Comparison of ENCODE assay signal across 13 cellular contexts in genomic region chr7:142796001-142796500, GRCh38. TPM values are rescaled to one million over a fixed set of nuclear protein-coding genes. Genes with fewer than 3 reads are reported as not detected.
DNase-seq lines count a peak whose midpoint lies in the region; ATAC-seq and TF ChIP-seq lines count a peak whose summit lies in the region.
"Had no signal": no experiment of that assay in that cellular context is flagged by ENCODE, and none has a peak within 500 bp of the region (broad histone marks: within the 10 kb centered on the region; RNA-seq: fewer than 3 reads in every experiment).

No MANE protein-coding gene starts in this region.

- 32 to 47% methylated on average over 9 of the region's 9 CpGs for WGBS in testis, 2 donors

- TF ChIP-seq POLR2A in testis (IDR thresholded peaks at IDR 0.05): no peak

- H3K27me3 ChIP-seq in iPS-18a (ENCODE audit: control insufficient read depth, insufficient read depth, low read length) (peaks cover 68% of the 10 kb centered on the region), testis (no peaks in the 10 kb centered on the region)

- H3K27ac ChIP-seq in iPS-18a (ENCODE audit: low read length) (no peak overlapping the region), testis (peak overlapping the region; percentile 81 to 89)
- H3K27ac ChIP-seq: cardiac muscle cell had no signal

- H3K36me3 Mint-ChIP-seq in activated T-cell treated with anti-CD3 and anti-CD28 coated beads, Interleukin-2, amount 50 U/mL, for 4 hours (ENCODE audit: insufficient read depth): peaks cover 62% of the 10 kb centered on the region
- H3K36me3 Mint-ChIP-seq in activated CD8-positive, alpha-beta T cell treated with anti-CD3 and anti-CD28 coated beads, Interleukin-2, amount 10 ng/mL, durations not matched to agents 7 days and 5 days (ENCODE audit: low read depth): peaks cover 87% of the 10 kb centered on the region

- H3K27ac Mint-ChIP-seq in activated CD8-positive, alpha-beta T cell treated with anti-CD3 and anti-CD28 coated beads, Interleukin-2, amount 10 ng/mL, durations not matched to agents 7 days and 5 days: peak overlapping the region; percentile 99

- peaks cover 66% of the 10 kb centered on the region for H3K4me1 Mint-ChIP-seq in activated T-cell treated with anti-CD3 and anti-CD28 coated beads, Interleukin-2, amount 50 U/mL, for 4 hours (ENCODE audit: low read depth)
- H3K4me1 Mint-ChIP-seq in activated CD8-positive, alpha-beta T cell treated with anti-CD3 and anti-CD28 coated beads, Interleukin-2, amount 10 ng/mL, durations not matched to agents 7 days and 5 days (ENCODE audit: low read depth): peaks cover 65% of the 10 kb centered on the region

- no peaks in the 10 kb centered on the region for H3K27me3 Mint-ChIP-seq in activated T-cell treated with anti-CD3 and anti-CD28 coated beads, Interleukin-2, amount 50 U/mL, for 4 hours (ENCODE audit: low read depth)
- H3K27me3 Mint-ChIP-seq in activated CD8-positive, alpha-beta T cell treated with anti-CD3 and anti-CD28 coated beads, Interleukin-2, amount 10 ng/mL, durations not matched to agents 7 days and 5 days (ENCODE audit: low read depth): no peaks in the 10 kb centered on the region

- H3K9ac ChIP-seq in iPS-18a (ENCODE audit: low read length): peak overlapping the region; percentile 56

- H3K4me3 ChIP-seq in iPS-18a (ENCODE audit: low read length): peak overlapping the region; percentile 74
- H3K4me3 ChIP-seq in testis: peak overlapping the region in 1 of 2 donors; percentile 68

- peak overlapping the region; percentile 99 for H3K4me3 Mint-ChIP-seq in activated T-cell treated with anti-CD3 and anti-CD28 coated beads, Interleukin-2, amount 50 U/mL, for 4 hours
- peak overlapping the region; percentile 90 for H3K4me3 Mint-ChIP-seq in activated CD8-positive, alpha-beta T cell treated with anti-CD3 and anti-CD28 coated beads, Interleukin-2, amount 10 ng/mL, durations not matched to agents 7 days and 5 days

- DNase-seq in activated T-cell treated with anti-CD3 and anti-CD28 coated beads, Interleukin-2, amount 50 U/mL, for 4 hours: no peak
- no peak for DNase-seq in activated T-cell treated with anti-CD3 and anti-CD28 coated beads for 4 hours
- no peak for DNase-seq in activated CD8-positive, alpha-beta T cell treated with anti-CD3 and anti-CD28 coated beads, Interleukin-2, amount 10 ng/mL, durations not matched to agents 7 days and 5 days
- DNase-seq in testis: no peak
- no peak for DNase-seq in left colon
- no peak for DNase-seq in RPMI8226
- DNase-seq: KBM-7, NCI-H774 had no signal

- peaks cover 46% of the 10 kb centered on the region for H3K4me1 ChIP-seq in iPS-18a (ENCODE audit: control insufficient read depth, low read depth, low read length)
- H3K4me1 ChIP-seq in testis: peaks cover 4% of the 10 kb centered on the region

- no peaks in the 10 kb centered on the region for H3K9me3 Mint-ChIP-seq in activated T-cell treated with anti-CD3 and anti-CD28 coated beads, Interleukin-2, amount 50 U/mL, for 4 hours
- no peaks in the 10 kb centered on the region for H3K9me3 Mint-ChIP-seq in activated CD8-positive, alpha-beta T cell treated with anti-CD3 and anti-CD28 coated beads, Interleukin-2, amount 10 ng/mL, durations not matched to agents 7 days and 5 days (ENCODE audit: insufficient read depth)

- intact Hi-C loops in testis (cut with DNase I; ENCODE audit: low total_unique reads): no loop called here
- intact Hi-C loops in left colon (cut with DNase I, micrococcal nuclease): no loop called here

- ATAC-seq in activated T-cell treated with anti-CD3 and anti-CD28 coated beads, Interleukin-2, amount 50 U/mL, for 4 hours: no peak
- no peak for ATAC-seq in activated CD8-positive, alpha-beta T cell treated with anti-CD3 and anti-CD28 coated beads, Interleukin-2, amount 10 ng/mL, durations not matched to agents 7 days and 5 days
- ATAC-seq in left colon (no peak), HG02840 (IDR thresholded peaks at IDR 0.05; ENCODE audit: low FRiP score, unreplicated experiment) (no peak)

- CTCF ChIA-PET in activated CD8-positive, alpha-beta T cell treated with anti-CD3 and anti-CD28 coated beads, Interleukin-2, amount 10 ng/mL, durations not matched to agents 7 days and 5 days (lab: Charles Lee): interaction anchor here (5.7 to 20.0 kb wide), 2 partner anchors 9 to 14 kb away, joined by 77 to 584 read pairs; no protein-coding TSS in a partner anchor

- no peak for TF ChIP-seq CTCF in testis (IDR thresholded peaks at IDR 0.05)

- POLR2A ChIA-PET in activated CD8-positive, alpha-beta T cell treated with anti-CD3 and anti-CD28 coated beads, Interleukin-2, amount 10 ng/mL, durations not matched to agents 7 days and 5 days (lab: Charles Lee): interaction anchor here (0.5 to 22.0 kb wide), 10 partner anchors 4 to 483 kb away, joined by 3 to 2065 read pairs (median 5); no protein-coding TSS in a partner anchor

- H3K36me3 ChIP-seq in iPS-18a (ENCODE audit: control insufficient read depth, low read depth, low read length) (no peaks in the 10 kb centered on the region), testis (ENCODE audit: low read depth, missing control alignments) (no peaks in the 10 kb centered on the region)
- H3K36me3 ChIP-seq: cardiac muscle cell had no signal

- no peaks in the 10 kb centered on the region for H3K9me3 ChIP-seq in iPS-18a (ENCODE audit: control insufficient read depth, low read depth, low read length)
- H3K9me3 ChIP-seq in testis: no peaks in the 10 kb centered on the region

RNA-seq across cellular contexts. Expression of gene PRSS2, which starts 25.3 kb away (rescaled TPM):
- total RNA-seq in activated T-cell treated with anti-CD3 and anti-CD28 coated beads, Interleukin-2, amount 50 U/mL, for 4 hours: 10 to 100 TPM; 18.0 to 30.0 (median 25.2) TPM
- not detected for total RNA-seq in activated CD8-positive, alpha-beta T cell treated with anti-CD3 and anti-CD28 coated beads, Interleukin-2, amount 10 ng/mL, durations not matched to agents 7 days and 5 days
- total RNA-seq in testis: not detected
- polyA plus RNA-seq in testis (ENCODE audit: insufficient read depth, low read depth, low replicate concordance): not detected
- total RNA-seq in left colon: 1 to 10 TPM in 1 of 2 donors, not detected in 1; 4.0 TPM
- total RNA-seq: cardiac muscle cell, subcutaneous adipose tissue had no signal
- polyA plus RNA-seq: cardiac muscle cell, keratinocyte had no signal

RNA-seq across cellular contexts. Expression of gene PRSS1, which starts 46.8 kb away (rescaled TPM):
- total RNA-seq in activated T-cell treated with anti-CD3 and anti-CD28 coated beads, Interleukin-2, amount 50 U/mL, for 4 hours: 10 to 100 TPM in 1 of 3 donors, 1 to 10 TPM in 2; 6.6 to 11.7 (median 9.2) TPM
- total RNA-seq in activated CD8-positive, alpha-beta T cell treated with anti-CD3 and anti-CD28 coated beads, Interleukin-2, amount 10 ng/mL, durations not matched to agents 7 days and 5 days: not detected
- total RNA-seq in testis: not detected
- polyA plus RNA-seq in testis (ENCODE audit: insufficient read depth, low read depth, low replicate concordance): not detected
- total RNA-seq in left colon: 1 to 10 TPM in 1 of 2 donors, not detected in 1; 4.0 TPM
- total RNA-seq: cardiac muscle cell, subcutaneous adipose tissue had no signal
- polyA plus RNA-seq: cardiac muscle cell, keratinocyte had no signal

RNA-seq across cellular contexts. Expression of gene EPHB6, which starts 58.8 kb away (rescaled TPM):
- 1 to 10 TPM; 6.7 to 8.3 (median 8.0) TPM for total RNA-seq in activated T-cell treated with anti-CD3 and anti-CD28 coated beads, Interleukin-2, amount 50 U/mL, for 4 hours
- 1 to 10 TPM; 7.0 TPM for total RNA-seq in activated CD8-positive, alpha-beta T cell treated with anti-CD3 and anti-CD28 coated beads, Interleukin-2, amount 10 ng/mL, durations not matched to agents 7 days and 5 days
- total RNA-seq in testis (10 to 100 TPM; 47.3 to 52.0 TPM), left colon (1 to 10 TPM; 1.2 to 3.2 TPM)
- polyA plus RNA-seq in testis (ENCODE audit: insufficient read depth, low read depth, low replicate concordance): 38.1 TPM

Comparison
In these comparisons a context has a peak if more than half of its experiments do, and no peak if none do; other contexts are left out.
1. RNA of gene EPHB6, which starts 58.8 kb away (total RNA-seq): 47.3 to 52.0 TPM in testis; 6.7 to 8.3 TPM in activated T-cell treated with anti-CD3 and anti-CD28 coated beads, Interleukin-2, amount 50 U/mL, for 4 hours, 7.0 TPM in activated CD8-positive, alpha-beta T cell treated with anti-CD3 and anti-CD28 coated beads, Interleukin-2, amount 10 ng/mL, durations not matched to agents 7 days and 5 days and 1.2 to 3.2 TPM in left colon; every median in the first group is over 4 times any median in the second.